Comparison of ENCODE assay signal across 8 cellular contexts in genomic region chr11:47530721-47531120, GRCh38. TPM values are rescaled to one million over a fixed set of nuclear protein-coding genes. Genes with fewer than 3 reads are reported as not detected.
"Had no signal": no experiment of that assay in that cellular context is flagged by ENCODE, and none has a peak within 500 bp of the region (broad histone marks: within the 10 kb centered on the region; RNA-seq: fewer than 3 reads in every experiment).

No MANE protein-coding gene starts in this region.

RNA-seq across cellular contexts. Expression of gene FAM180B, which starts 55.8 kb away (rescaled TPM):
- total RNA-seq: activated naive CD8-positive, alpha-beta T cell treated with anti-CD3 and anti-CD28 coated beads, Interleukin-2, amount 10 ng/mL, durations not matched to agents 7 days and 5 days; cerebellum; dermis microvascular lymphatic vessel endothelial cell; epithelial cell of proximal tubule; kidney; left lobe of liver; lung microvascular endothelial cell; upper lobe of right lung had no signal
